Comparison of ENCODE assay signal across 8 cellular contexts in the genomic region with DNA sequence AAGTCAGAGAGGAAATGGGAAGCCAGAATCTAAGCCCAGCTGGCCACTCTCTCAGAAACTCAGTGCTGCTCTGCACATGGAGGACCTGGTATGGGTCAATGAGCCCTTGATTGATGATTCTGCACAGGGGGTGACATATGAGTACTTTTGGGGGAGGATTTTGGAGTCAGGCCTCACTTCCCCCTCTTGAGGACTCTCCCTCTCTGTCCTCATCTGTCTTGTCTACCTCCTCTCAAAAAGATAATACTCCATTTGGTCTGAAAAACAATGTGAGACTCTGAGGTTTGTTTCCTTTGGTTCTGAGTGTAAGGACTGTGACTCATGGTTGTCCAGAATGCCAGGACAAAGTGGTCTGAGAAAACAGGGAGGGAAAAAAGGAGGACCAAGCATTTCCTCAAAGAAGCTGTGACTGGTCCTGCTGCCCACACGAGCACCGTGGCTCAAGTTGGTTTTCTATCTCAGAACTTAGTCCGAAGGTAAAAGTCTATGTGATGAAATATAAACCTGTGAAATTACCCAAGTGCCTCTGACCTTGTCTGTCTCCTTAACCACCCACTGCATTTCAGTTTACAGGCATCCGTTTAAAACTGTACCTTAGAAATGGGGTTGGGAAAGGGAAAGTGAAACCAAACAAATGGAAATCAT.
A peak's percentile ranks its signal among the peaks of the same experiment; 100 is the strongest.
DNase-seq lines count a peak whose midpoint lies in the region; ATAC-seq and TF ChIP-seq lines count a peak whose summit lies in the region.

No MANE protein-coding gene starts in this region.

- DNase-seq in AG04449 (ENCODE audit: low read depth, low spot score) (no peak), kidney glomerular epithelial cell (lab: John Stamatoyannopoulos, UW) (peak; percentile 91), middle frontal gyrus (ENCODE audit: extremely low spot score, low spot score) (no peak)

- H3K79me2 ChIP-seq in KMS-11 (ENCODE audit: insufficient read depth, low read depth) = no peaks in the 10 kb centered on the region

- H3K9ac ChIP-seq in KMS-11 = peak overlapping the region; percentile 18; the same call in 1 of the 2 replicates
- peak overlapping the region; percentile 45 to 71 (median 57) for H3K9ac ChIP-seq in subcutaneous abdominal adipose tissue (ENCODE audit: low read length in 5 of 5)

- peak overlapping the region; percentile 3; the same call in 1 of the 2 replicates for H3K27ac ChIP-seq in KMS-11
- H3K27ac ChIP-seq in angular gyrus (ENCODE audit: low read depth, low read length) = peak overlapping the region; percentile 40
- H3K27ac ChIP-seq in subcutaneous abdominal adipose tissue (ENCODE audit: low read depth, low read length) = peak overlapping the region; percentile 89

- peak overlapping the region; percentile 36; the same call in 1 of the 2 replicates for H2AFZ ChIP-seq in KMS-11 (ENCODE audit: low read depth)

- H3K4me3 ChIP-seq in AG04449 (ENCODE audit: low read depth, low read length) (peak overlapping the region; percentile 39), KMS-11 (IDR thresholded peaks at IDR 0.05; ENCODE audit: insufficient read depth, low read depth, low read length) (no peak overlapping the region), subcutaneous abdominal adipose tissue (ENCODE audit: low read depth in 1 of 5, low read length in 5 of 5) (peak overlapping the region; percentile 63 to 79 (median 67))

- ATAC-seq in GM19023 (IDR thresholded peaks at IDR 0.05; ENCODE audit: unreplicated experiment) = peak; percentile 36
- no peak for ATAC-seq in HG02840 (IDR thresholded peaks at IDR 0.05; ENCODE audit: low FRiP score, unreplicated experiment)

- H3K27me3 ChIP-seq in KMS-11 (ENCODE audit: insufficient read depth, low read depth) (no peaks in the 10 kb centered on the region), subcutaneous abdominal adipose tissue (ENCODE audit: control insufficient read depth in 5 of 5, insufficient read depth in 4 of 5, low read length in 5 of 5) (no peaks in the 10 kb centered on the region)

- no peaks in the 10 kb centered on the region for H4K20me1 ChIP-seq in KMS-11 (ENCODE audit: insufficient read depth)

- CTCF ChIA-PET in AG04449 (lab: Yijun Ruan, JAX) = interaction anchor here (0.7 to 1.2 kb wide), 3 partner anchors 8 to 18 kb away, joined by 3 to 4 read pairs (median 3); no protein-coding TSS in a partner anchor

- no peaks in the 10 kb centered on the region for H3K9me3 ChIP-seq in subcutaneous abdominal adipose tissue (ENCODE audit: control insufficient read depth in 5 of 5, low read length in 5 of 5)

- peaks cover 10% of the 10 kb centered on the region for H3K4me1 ChIP-seq in KMS-11 (ENCODE audit: low read depth, poor library complexity, severe bottlenecking)
- H3K4me1 ChIP-seq in subcutaneous abdominal adipose tissue (ENCODE audit: control insufficient read depth in 5 of 5, insufficient read depth in 5 of 5, low read length in 5 of 5) = peaks cover 0 to 34% (median 24%) of the 10 kb centered on the region in 5 donors

- TF ChIP-seq CTCF in AG04449 (IDR thresholded peaks at IDR 0.05; ENCODE audit: insufficient read depth, low read length, missing control alignments) = no peak
- TF ChIP-seq CTCF in KMS-11 (conservative IDR thresholded peaks at IDR 0.05; ENCODE audit: low read depth, low read length) = no peak

- no peaks in the 10 kb centered on the region for H3K36me3 ChIP-seq in KMS-11 (ENCODE audit: insufficient read depth)
- H3K36me3 ChIP-seq in subcutaneous abdominal adipose tissue (ENCODE audit: control insufficient read depth in 5 of 5, insufficient read depth in 5 of 5, low read length in 5 of 5) = no peaks in the 10 kb centered on the region

- POLR2A ChIA-PET in AG04449 (lab: Yijun Ruan, JAX) = interaction anchor here (1.0 kb wide), 1 partner anchor 127 kb away, joined by 3 read pairs; the partner anchor contains the start of gene SNAPC3

- peak overlapping the region; percentile 33; the same call in 1 of the 2 replicates for H3K4me2 ChIP-seq in KMS-11

Comparison
In these comparisons a context has a peak if more than half of its experiments do, and no peak if none do; other contexts are left out.
1. H3K27ac ChIP-seq: peak in every context shown above with its lines; median percentile 89 in subcutaneous abdominal adipose tissue; 40 in angular gyrus; 3 in KMS-11.